In genomic region chr1:154812911-154813816, GRCh38 we compare ENCODE assay signal across 11 cellular contexts.
DNase-seq lines count a peak whose midpoint lies in the region; ATAC-seq and TF ChIP-seq lines count a peak whose summit lies in the region.
"Had no signal": no experiment of that assay in that cellular context is flagged by ENCODE, and none has a peak within 500 bp of the region (broad histone marks: within the 10 kb centered on the region; RNA-seq: fewer than 3 reads in every experiment).

No MANE protein-coding gene starts in this region.

- no peak overlapping the region for H3K9ac ChIP-seq in parathyroid adenoma

- H3K9me3 ChIP-seq in HEK293 (ENCODE audit: control insufficient read depth, insufficient read depth, low read depth, low read length) = no peaks in the 10 kb centered on the region
- no peaks in the 10 kb centered on the region for H3K9me3 ChIP-seq in parathyroid adenoma (ENCODE audit: control insufficient read depth, low read length)
- H3K9me3 ChIP-seq: neutrophil had no signal

- H3K4me3 ChIP-seq in HEK293 (ENCODE audit: low read depth, low read length) (no peak overlapping the region), parathyroid adenoma (ENCODE audit: low read depth, low read length) (no peak overlapping the region)

- no peak overlapping the region for H3K4me2 ChIP-seq in parathyroid adenoma (ENCODE audit: low read length)

- H3K27ac ChIP-seq in HEK293 (ENCODE audit: extremely low read depth, low read depth, low read length) = no peak overlapping the region
- H3K27ac ChIP-seq in parathyroid adenoma = peak overlapping the region; percentile 19
- H3K27ac ChIP-seq: neutrophil had no signal

- no peaks in the 10 kb centered on the region for H3K36me3 ChIP-seq in HEK293 (ENCODE audit: control insufficient read depth in 2 of 2, insufficient read depth in 1 of 2, low read length in 2 of 2)
- no peaks in the 10 kb centered on the region for H3K36me3 ChIP-seq in parathyroid adenoma (ENCODE audit: control insufficient read depth, insufficient read depth, low read length)
- H3K36me3 ChIP-seq: neutrophil had no signal

- TF ChIP-seq CTCF in HEK293 (tag by site-specific recombination; IDR thresholded peaks at IDR 0.05) (no peak), parathyroid adenoma (IDR thresholded peaks at IDR 0.05) (no peak)

- H2AFZ ChIP-seq in parathyroid adenoma = peak overlapping the region; percentile 38

- H3K27me3 ChIP-seq in parathyroid adenoma (ENCODE audit: control insufficient read depth, insufficient read depth, low read length) = no peaks in the 10 kb centered on the region

- DNase-seq in NCI-H748 treated with DMSO at 0.1 percent for 48 hours (lab: John Stamatoyannopoulos, UW) (peak; percentile 85), foreskin melanocyte (peak; percentile 20), AG08395 (ENCODE audit: low spot score) (no peak), middle frontal gyrus (ENCODE audit: extremely low spot score, low spot score) (no peak)
- DNase-seq: activated CD4-positive, alpha-beta T cell treated with anti-CD3 and anti-CD28 coated beads, Interleukin-2, amount 10 ng/mL, durations not matched to agents 24 days and 14 days; Karpas-422 had no signal

- H3K4me1 ChIP-seq in HEK293 (ENCODE audit: control insufficient read depth, insufficient read depth, low read length) (no peaks in the 10 kb centered on the region), parathyroid adenoma (no peaks in the 10 kb centered on the region)

- CTCF ChIA-PET in HEK293 (lab: Yijun Ruan, JAX) = interaction anchor here (0.6 to 0.9 kb wide), 4 partner anchors 22 to 74 kb away, joined by 3 to 6 read pairs (median 4); no protein-coding TSS in a partner anchor

- POLR2A ChIA-PET in HEK293 (lab: Yijun Ruan, JAX) = no interaction called here

- H3K79me2 ChIP-seq in parathyroid adenoma = no peaks in the 10 kb centered on the region

- ATAC-seq in GM21786 (IDR thresholded peaks at IDR 0.05; ENCODE audit: unreplicated experiment) (no peak), HG03457 (IDR thresholded peaks at IDR 0.05; ENCODE audit: unreplicated experiment) (no peak)

TF ChIP-seq in HEK293, 187 proteins besides CTCF, POLR2A, EP300 and RAD21 (continues in another document):
- TF ChIP-seq ZNF654 (tag by site-specific recombination; IDR thresholded peaks at IDR 0.05; ENCODE audit: low read depth) (no peak), ZNF18 (tag by site-specific recombination; IDR thresholded peaks at IDR 0.05) (peak; percentile 51; the same call in 1 of the 2 replicates), PRDM4 (tag by site-specific recombination; IDR thresholded peaks at IDR 0.05) (no peak), WT1 (tag by site-specific recombination; IDR thresholded peaks at IDR 0.05) (peak; percentile 66), ZNF169 (tag by site-specific recombination; IDR thresholded peaks at IDR 0.05) (no peak), ZNF785 (tag by site-specific recombination; IDR thresholded peaks at IDR 0.05) (no peak), ZNF629 (tag by site-specific recombination; IDR thresholded peaks at IDR 0.05) (peak; percentile 50; the same call in 1 of the 2 replicates), ZNF600 (tag by site-specific recombination; IDR thresholded peaks at IDR 0.05) (0 out of 2 replicates have a peak, but pooled peaks have one; percentile 39), ZFP41 (tag by site-specific recombination; IDR thresholded peaks at IDR 0.05; ENCODE audit: borderline replicate concordance) (no peak), ZBTB8A (tag by site-specific recombination; IDR thresholded peaks at IDR 0.05) (peak; percentile 80), MEIS1 (CRISPR knock-in tag; IDR thresholded peaks at IDR 0.05; ENCODE audit: borderline replicate concordance) (no peak), PRDM2 (tag by site-specific recombination; IDR thresholded peaks at IDR 0.05; ENCODE audit: borderline replicate concordance) (no peak), ZFHX2 (tag by site-specific recombination; conservative IDR thresholded peaks at IDR 0.05) (peak; percentile 92), HIC1 (tag by site-specific recombination; IDR thresholded peaks at IDR 0.05) (no peak), ZNF548 (tag by site-specific recombination; IDR thresholded peaks at IDR 0.05) (no peak)

Comparison
In these comparisons a context has a peak if more than half of its experiments do, and no peak if none do; other contexts are left out.
1. DNase-seq: peak in NCI-H748 treated with DMSO at 0.1 percent for 48 hours (single experiment) and foreskin melanocyte (single experiment); none in AG08395 (single experiment) and middle frontal gyrus (single experiment).